ENCODE assay signal across 16 cellular contexts in the genomic region with DNA sequence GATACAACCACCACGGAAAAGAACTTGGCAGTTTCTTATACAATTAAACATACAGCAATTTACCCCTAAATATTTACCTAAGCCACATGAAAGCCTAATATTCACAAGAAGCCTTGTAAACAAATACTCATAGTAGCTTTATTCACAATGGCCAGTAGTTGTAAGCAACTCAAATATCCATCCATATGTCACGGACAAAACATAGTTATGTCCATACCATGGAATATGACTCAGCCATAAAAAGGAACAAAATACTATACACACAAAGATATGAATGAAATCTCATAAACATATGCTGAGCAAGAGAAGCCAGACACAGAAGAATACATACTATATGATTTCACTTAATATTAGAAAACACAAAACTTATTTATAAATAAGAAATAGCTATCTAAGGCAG. TPM values are rescaled to one million over a fixed set of nuclear protein-coding genes. Genes with fewer than 3 reads are reported as not detected.
DNase-seq lines count a peak whose midpoint lies in the region; ATAC-seq, FAIRE-seq and TF ChIP-seq lines count a peak whose summit lies in the region.
"Had no signal": no experiment of that assay in that cellular context is flagged by ENCODE, and none has a peak within 500 bp of the region (broad histone marks: within the 10 kb centered on the region; RNA-seq: fewer than 3 reads in every experiment).

No MANE protein-coding gene starts in this region.

- H3K4me3 Mint-ChIP-seq in activated CD8-positive, alpha-beta T cell treated with anti-CD3 and anti-CD28 coated beads for 36 hours: no peak overlapping the region
- no peak overlapping the region for H3K4me3 Mint-ChIP-seq in activated CD8-positive, alpha-beta T cell treated with anti-CD3 and anti-CD28 coated beads, Interleukin-2, amount 10 ng/mL, durations not matched to agents 7 days and 5 days
- no peak overlapping the region for H3K4me3 Mint-ChIP-seq in H9
- H3K4me3 Mint-ChIP-seq: GM23338 had no signal

- no peaks in the 10 kb centered on the region for H3F3A ChIP-seq in Loucy (ENCODE audit: low read depth)

- TF ChIP-seq EP300 in GM12878 (IDR thresholded peaks at IDR 0.05; ENCODE audit: borderline replicate concordance in 1 of 2, control insufficient read depth in 1 of 2, low read depth in 2 of 2, low read length in 2 of 2): no peak

- TF ChIP-seq POLR2A in GM12878 (IDR thresholded peaks at IDR 0.05; ENCODE audit: low read depth, low read length): no peak

- H3K4ac ChIP-seq in H9 (ENCODE audit: low read depth, low read length): no peak overlapping the region

- H4K8ac ChIP-seq in H9 (replicated peaks; ENCODE audit: insufficient read length, low read depth, low read length): no peak overlapping the region

- peak overlapping the region; percentile 25 for H3K4me2 ChIP-seq in Loucy (ENCODE audit: low read depth, low read length, poor library complexity, severe bottlenecking)
- no peak overlapping the region for H3K4me2 ChIP-seq in GM12878 (ENCODE audit: control insufficient read depth, insufficient read depth)
- H3K4me2 ChIP-seq in H9 (ENCODE audit: insufficient read depth, insufficient read length, low read length): no peak overlapping the region
- H3K4me2 ChIP-seq: BLaER1, GM23338 had no signal

- H3K9me3 Mint-ChIP-seq in activated CD8-positive, alpha-beta T cell treated with anti-CD3 and anti-CD28 coated beads for 36 hours: no peaks in the 10 kb centered on the region
- H3K9me3 Mint-ChIP-seq in activated CD8-positive, alpha-beta T cell treated with anti-CD3 and anti-CD28 coated beads, Interleukin-2, amount 10 ng/mL, durations not matched to agents 7 days and 5 days (ENCODE audit: insufficient read depth): no peaks in the 10 kb centered on the region
- no peaks in the 10 kb centered on the region for H3K9me3 Mint-ChIP-seq in H9
- H3K9me3 Mint-ChIP-seq: GM23338 had no signal

- no peak overlapping the region for H4K5ac ChIP-seq in H9 (ENCODE audit: insufficient read length, low read depth, low read length)

- CTCF ChIA-PET in activated CD8-positive, alpha-beta T cell treated with anti-CD3 and anti-CD28 coated beads for 36 hours (lab: Charles Lee): interaction anchor here (0.9 kb wide), 1 partner anchor 12 kb away, joined by 3 read pairs; no protein-coding TSS in a partner anchor
- CTCF ChIA-PET in activated CD8-positive, alpha-beta T cell treated with anti-CD3 and anti-CD28 coated beads, Interleukin-2, amount 10 ng/mL, durations not matched to agents 7 days and 5 days (lab: Charles Lee): no interaction called here
- CTCF ChIA-PET in GM12878 (lab: Yijun Ruan, JAX): interaction anchor here (0.9 kb wide), 1 partner anchor 11 kb away, joined by 3 read pairs; no protein-coding TSS in a partner anchor

- peak overlapping the region; percentile 7 for H3K4me3 ChIP-seq in Loucy (ENCODE audit: low read length, poor library complexity, severe bottlenecking)
- H3K4me3 ChIP-seq in GM12878: no peak overlapping the region
- H3K4me3 ChIP-seq in left ventricle myocardium inferior: no peak overlapping the region
- H3K4me3 ChIP-seq: BLaER1, GM23338 had no signal

- H3K27ac Mint-ChIP-seq in activated CD8-positive, alpha-beta T cell treated with anti-CD3 and anti-CD28 coated beads for 36 hours: peak overlapping the region; percentile 5
- H3K27ac Mint-ChIP-seq in activated CD8-positive, alpha-beta T cell treated with anti-CD3 and anti-CD28 coated beads, Interleukin-2, amount 10 ng/mL, durations not matched to agents 7 days and 5 days: no peak overlapping the region
- H3K27ac Mint-ChIP-seq in H9: no peak overlapping the region
- H3K27ac Mint-ChIP-seq: GM23338 had no signal

- H3K9me2 ChIP-seq in Loucy (replicated peaks; ENCODE audit: low read depth, low read length): no peaks in the 10 kb centered on the region

- H4K91ac ChIP-seq in H9 (ENCODE audit: insufficient read length, low read depth, low read length): no peak overlapping the region

- H3K4me1 Mint-ChIP-seq in activated CD8-positive, alpha-beta T cell treated with anti-CD3 and anti-CD28 coated beads for 36 hours (ENCODE audit: low read depth): peaks cover 38% of the 10 kb centered on the region
- H3K4me1 Mint-ChIP-seq in activated CD8-positive, alpha-beta T cell treated with anti-CD3 and anti-CD28 coated beads, Interleukin-2, amount 10 ng/mL, durations not matched to agents 7 days and 5 days (ENCODE audit: low read depth): peaks cover 29% of the 10 kb centered on the region
- peaks cover 7 to 14% of the 10 kb centered on the region in 2 experiments for H3K4me1 Mint-ChIP-seq in H9

- H3T11ph ChIP-seq in H9 (ENCODE audit: low read length): no peak overlapping the region

- H2BK120ac ChIP-seq in H9 (ENCODE audit: low read depth, low read length, poor library complexity, severe bottlenecking): no peak overlapping the region

- H2AK5ac ChIP-seq in H9 (ENCODE audit: insufficient read length, low read length): no peak overlapping the region

- H3K56ac ChIP-seq in H9 (ENCODE audit: insufficient read length, low read depth, low read length): no peak overlapping the region

- no peak overlapping the region for H2BK20ac ChIP-seq in H9 (ENCODE audit: low read depth, low read length, poor library complexity, severe bottlenecking)

- RAD21 ChIA-PET in GM12878 (lab: Charles Lee; ENCODE audit: unreplicated experiment): no interaction called here

- H3K23me2 ChIP-seq in H9 (ENCODE audit: insufficient read length, low read depth, low read length, poor library complexity, severe bottlenecking): no peaks in the 10 kb centered on the region

- H3K79me2 ChIP-seq in Loucy (ENCODE audit: insufficient read depth, low read length): peaks cover 99% of the 10 kb centered on the region
- H3K79me2 ChIP-seq in GM12878 (ENCODE audit: control insufficient read depth, insufficient read depth, low read length): peaks cover 65% of the 10 kb centered on the region
- H3K79me2 ChIP-seq in H9 (ENCODE audit: insufficient read depth, low read length): peaks cover 42% of the 10 kb centered on the region

- H3K79me1 ChIP-seq in H9 (ENCODE audit: insufficient read depth, low read depth, low read length, poor library complexity, severe bottlenecking): peaks cover 10% of the 10 kb centered on the region

- in situ Hi-C loops in GM12878 (cut with MboI): no loop called here

- no peak for FAIRE-seq in GM12878 (lab: Jason Lieb, UNC)
- FAIRE-seq: GM12891, HepG2, HTR-8/SVneo had no signal

- H3K9me3 ChIP-seq in Loucy (ENCODE audit: insufficient read depth, low read depth, low read length) (no peaks in the 10 kb centered on the region), GM12878 (replicated peaks; ENCODE audit: control insufficient read depth, insufficient read depth, low read length) (no peaks in the 10 kb centered on the region), H9 (ENCODE audit: control insufficient read depth, low read depth, low read length) (no peaks in the 10 kb centered on the region), left ventricle myocardium inferior (replicated peaks) (no peaks in the 10 kb centered on the region)

- H3K36me3 ChIP-seq in Loucy (ENCODE audit: insufficient read depth, low read length): peaks cover 68% of the 10 kb centered on the region
- H3K36me3 ChIP-seq in GM12878 (ENCODE audit: control insufficient read depth in 2 of 2, insufficient read depth in 2 of 2, low read length in 1 of 2): peaks cover 6 to 27% of the 10 kb centered on the region in 2 experiments; a peak in 3 of 4 replicates
- peaks cover 38% of the 10 kb centered on the region for H3K36me3 ChIP-seq in left ventricle myocardium inferior

- SMC1A ChIA-PET in GM12878 (lab: Charles Lee; ENCODE audit: uncharacterized antibody, unreplicated experiment): no interaction called here

- H3K9ac ChIP-seq in Loucy (ENCODE audit: low read depth, low read length, poor library complexity, severe bottlenecking) (no peak overlapping the region), GM12878 (ENCODE audit: control insufficient read depth, insufficient read depth, low read length) (no peak overlapping the region), H9 (ENCODE audit: extremely low read depth, insufficient read length, low read length) (no peak overlapping the region)
- H3K9ac ChIP-seq: BLaER1 had no signal

- 100% methylated on average over 2 of the region's 2 CpGs for WGBS in GM12878 (ENCODE audit: insufficient coverage, insufficient replicate concordance, low lambda C conversion rate, missing lambda C conversion rate)
- WGBS in H9 (ENCODE audit: extremely low coverage, insufficient read length, low lambda C conversion rate): no CpG with 5 or more reads among the region's 2 CpGs

- POLR2A ChIA-PET in activated CD8-positive, alpha-beta T cell treated with anti-CD3 and anti-CD28 coated beads for 36 hours (lab: Charles Lee): interaction anchor here (2.3 kb wide), 1 partner anchor 12 kb away, joined by 8 read pairs; no protein-coding TSS in a partner anchor
- POLR2A ChIA-PET in activated CD8-positive, alpha-beta T cell treated with anti-CD3 and anti-CD28 coated beads, Interleukin-2, amount 10 ng/mL, durations not matched to agents 7 days and 5 days (lab: Charles Lee): no interaction called here
- POLR2A ChIA-PET in GM12878 (lab: Charles Lee): no interaction called here

- H2AFZ ChIP-seq in Loucy (ENCODE audit: low read length) (no peak overlapping the region), GM12878 (ENCODE audit: control insufficient read depth, low read depth, low read length) (no peak overlapping the region), H9 (ENCODE audit: low read length) (no peak overlapping the region)
- H2AFZ ChIP-seq: GM23338 had no signal

- H3K27ac ChIP-seq in GM12878 (ENCODE audit: control insufficient read depth, insufficient read depth) (no peak overlapping the region), H9 (ENCODE audit: insufficient read length, low read depth, low read length) (no peak overlapping the region), left ventricle myocardium inferior (replicated peaks) (no peak overlapping the region)
- H3K27ac ChIP-seq: BLaER1 had no signal

- TSS peak; percentile 20 for BruUV-seq in GM12878 (replicated peaks; lab: Mats Ljungman, UMichigan)

- no peak for TF ChIP-seq CTCF in activated CD8-positive, alpha-beta T cell treated with anti-CD3 and anti-CD28 coated beads for 36 hours (IDR thresholded peaks at IDR 0.05)
- TF ChIP-seq CTCF in Loucy (conservative IDR thresholded peaks at IDR 0.05; ENCODE audit: low read length): no peak
- no peak for TF ChIP-seq CTCF in GM12878 (IDR thresholded peaks at IDR 0.05 in 2 of 3, conservative IDR thresholded peaks at IDR 0.05 in 1 of 3; ENCODE audit: control insufficient read depth in 2 of 3, extremely low read depth in 1 of 3, insufficient read depth in 1 of 3, low read depth in 3 of 3, low read length in 3 of 3)
- TF ChIP-seq CTCF in H9 (conservative IDR thresholded peaks at IDR 0.05): no peak
- TF ChIP-seq CTCF in left ventricle myocardium inferior (IDR thresholded peaks at IDR 0.05; ENCODE audit: borderline replicate concordance): no peak

- H4K20me1 ChIP-seq in Loucy (ENCODE audit: insufficient read depth, low read length, poor library complexity, severe bottlenecking) (peaks cover 91% of the 10 kb centered on the region), GM12878 (ENCODE audit: control insufficient read depth, insufficient read depth) (peaks cover 3% of the 10 kb centered on the region; the same call in 1 of the 2 replicates), H9 (ENCODE audit: control insufficient read depth, insufficient read depth, insufficient read length) (no peaks in the 10 kb centered on the region)

- no peak overlapping the region for H3K18ac ChIP-seq in H9 (ENCODE audit: insufficient read length, low read depth, low read length)

- H2BK5ac ChIP-seq in H9 (ENCODE audit: insufficient read length, low read length): no peak overlapping the region

- TF ChIP-seq RAD21 in GM12878 (IDR thresholded peaks at IDR 0.05; ENCODE audit: insufficient read depth, low read depth, low read length): no peak

- peaks cover 28% of the 10 kb centered on the region for H3K4me1 ChIP-seq in Loucy (ENCODE audit: insufficient read depth, low read length, poor library complexity, severe bottlenecking)
- H3K4me1 ChIP-seq in GM12878 (ENCODE audit: control insufficient read depth, insufficient read depth, low read length): no peaks in the 10 kb centered on the region
- no peaks in the 10 kb centered on the region; the same call in 1 of the 2 replicates for H3K4me1 ChIP-seq in H9 (ENCODE audit: insufficient read depth, low read length)
- peaks cover 23% of the 10 kb centered on the region for H3K4me1 ChIP-seq in left ventricle myocardium inferior

- peaks cover 52% of the 10 kb centered on the region for H3K36me3 Mint-ChIP-seq in activated CD8-positive, alpha-beta T cell treated with anti-CD3 and anti-CD28 coated beads for 36 hours (ENCODE audit: low read depth)
- H3K36me3 Mint-ChIP-seq in activated CD8-positive, alpha-beta T cell treated with anti-CD3 and anti-CD28 coated beads, Interleukin-2, amount 10 ng/mL, durations not matched to agents 7 days and 5 days (ENCODE audit: low read depth): peaks cover 51% of the 10 kb centered on the region
- H3K36me3 Mint-ChIP-seq in H9 (ENCODE audit: insufficient read depth in 1 of 3, low read depth in 3 of 3): peaks cover 34 to 74% (median 64%) of the 10 kb centered on the region in 3 experiments

- H2BK12ac ChIP-seq in H9 (ENCODE audit: insufficient read length, low read depth, low read length): no peak overlapping the region

- H3K14ac ChIP-seq in H9 (ENCODE audit: insufficient read depth, low read length): no peak overlapping the region

- ATAC-seq in activated CD8-positive, alpha-beta T cell treated with anti-CD3 and anti-CD28 coated beads for 36 hours: no peak
- ATAC-seq in activated CD8-positive, alpha-beta T cell treated with anti-CD3 and anti-CD28 coated beads, Interleukin-2, amount 10 ng/mL, durations not matched to agents 7 days and 5 days: no peak
- no peak for ATAC-seq in GM12878
- ATAC-seq: GM23338, HepG2 had no signal

- no peak overlapping the region for H2BK15ac ChIP-seq in H9 (ENCODE audit: low read depth, low read length)

- H3K23ac ChIP-seq in H9 (ENCODE audit: insufficient read length, low read depth, low read length): no peak overlapping the region

- H3K27me3 ChIP-seq in Loucy (ENCODE audit: insufficient read depth, low read length, poor library complexity, severe bottlenecking) (no peaks in the 10 kb centered on the region), GM12878 (replicated peaks in 1 of 2; ENCODE audit: control insufficient read depth in 2 of 2, insufficient read depth in 2 of 2, low read length in 1 of 2) (no peaks in the 10 kb centered on the region), H9 (ENCODE audit: insufficient read depth, low read length) (no peaks in the 10 kb centered on the region), left ventricle myocardium inferior (ENCODE audit: low read depth) (no peaks in the 10 kb centered on the region)
- H3K27me3 ChIP-seq: BLaER1 had no signal

- intact Hi-C loops in activated CD8-positive, alpha-beta T cell treated with anti-CD3 and anti-CD28 coated beads for 36 hours (cut with micrococcal nuclease): no loop called here
- intact Hi-C loops in GM12878 (cut with micrococcal nuclease; ENCODE audit: unreplicated experiment): loop anchor here (5.0 to 10.0 kb wide), 3 partner anchors 55 to 195 kb away; a partner anchor contains a TSS
- intact Hi-C loops in left ventricle myocardium inferior (cut with micrococcal nuclease): no loop called here

- no peak for DNase-seq in activated CD8-positive, alpha-beta T cell treated with anti-CD3 and anti-CD28 coated beads for 36 hours
- DNase-seq in activated CD8-positive, alpha-beta T cell treated with anti-CD3 and anti-CD28 coated beads, Interleukin-2, amount 10 ng/mL, durations not matched to agents 7 days and 5 days: no peak
- DNase-seq in GM12878 (ENCODE audit: low read depth, low spot score) (no peak), H9 (no peak), left ventricle myocardium inferior (no peak)
- DNase-seq in stimulated activated naive CD4-positive, alpha-beta T cell treated with Interleukin-2 at 50 U/mL for 16 hours (lab: John Stamatoyannopoulos, UW): no peak
- DNase-seq: 8988T, AML-193, DMS79, H7 had no signal

- H3K27me3 Mint-ChIP-seq in activated CD8-positive, alpha-beta T cell treated with anti-CD3 and anti-CD28 coated beads for 36 hours: no peaks in the 10 kb centered on the region
- no peaks in the 10 kb centered on the region for H3K27me3 Mint-ChIP-seq in activated CD8-positive, alpha-beta T cell treated with anti-CD3 and anti-CD28 coated beads, Interleukin-2, amount 10 ng/mL, durations not matched to agents 7 days and 5 days (ENCODE audit: low read depth)
- no peaks in the 10 kb centered on the region for H3K27me3 Mint-ChIP-seq in H9 (ENCODE audit: low read depth)

RNA-seq across cellular contexts. Expression of a gene that starts 12.9 kb away (rescaled TPM):
- 10 to 100 TPM; 61.8 to 62.2 TPM for total RNA-seq in activated CD8-positive, alpha-beta T cell treated with anti-CD3 and anti-CD28 coated beads for 36 hours
- total RNA-seq in activated CD8-positive, alpha-beta T cell treated with anti-CD3 and anti-CD28 coated beads, Interleukin-2, amount 10 ng/mL, durations not matched to agents 7 days and 5 days: 10 to 100 TPM; 70.9 to 72.2 TPM
- total RNA-seq in GM12878 (2013; cell fraction: nucleolus; rRNA removed): 180 and 195 TPM in 2 replicates
- total RNA-seq in GM12878 (2014; rRNA removed) (68.8 and 70.0 TPM in 2 replicates), GM12878 (2014; rRNA removed; fragmentation: Illumina TruSeq; extraction: Trizol) (65.6 and 66.7 TPM in 2 replicates), GM12878 (2021) (59.9 and 71.5 TPM in 2 replicates), H9 (2021) (134 and 137 TPM in 2 replicates), left ventricle myocardium inferior (25.3 TPM)
- 18.7 TPM for polyA plus RNA-seq in GM12878 (2011; ENCODE audit: low read depth)
- polyA plus RNA-seq in GM12878 (2011; rRNA removed) (66.8 and 83.5 TPM in 2 replicates), GM12878 (2014; fragmentation: Illumina TruSeq; extraction: Trizol) (72.7 and 74.4 TPM in 2 replicates), GM12878 (2014; fragmentation: Nextera tagmentation; extraction: Ambion mirVana) (10 to 100 TPM; 17.7 to 28.4 TPM), GM12878 (2014; rRNA removed) (75.8 and 76.3 TPM in 2 replicates), GM12878 (2016; fragmentation: Nextera tagmentation; extraction: Ambion mirVana) (10 to 100 TPM; 42.7 to 42.9 TPM)
- 42.4 and 56.1 TPM in 2 replicates for polyA plus RNA-seq in GM12878 (2011; cell fraction: cytosol; rRNA removed)
- 58.3 and 76.0 TPM in 2 replicates for polyA plus RNA-seq in GM12878 (2011; cell fraction: nucleus; rRNA removed)
- 32.5 and 42.7 TPM in 2 replicates for polyA plus RNA-seq in GM12878 (2012)
- 68.2 and 93.0 TPM in 2 replicates for polyA minus RNA-seq in GM12878 (2011; rRNA and poly(A)+ RNA removed)
- polyA minus RNA-seq in GM12878 (2011; cell fraction: cytosol; rRNA and poly(A)+ RNA removed): 15.6 and 22.6 TPM in 2 replicates
- 70.6 and 144 TPM in 2 replicates for polyA minus RNA-seq in GM12878 (2011; cell fraction: nucleus; rRNA and poly(A)+ RNA removed)
